Comparison of ENCODE assay signal across 23 cellular contexts in the genomic region with DNA sequence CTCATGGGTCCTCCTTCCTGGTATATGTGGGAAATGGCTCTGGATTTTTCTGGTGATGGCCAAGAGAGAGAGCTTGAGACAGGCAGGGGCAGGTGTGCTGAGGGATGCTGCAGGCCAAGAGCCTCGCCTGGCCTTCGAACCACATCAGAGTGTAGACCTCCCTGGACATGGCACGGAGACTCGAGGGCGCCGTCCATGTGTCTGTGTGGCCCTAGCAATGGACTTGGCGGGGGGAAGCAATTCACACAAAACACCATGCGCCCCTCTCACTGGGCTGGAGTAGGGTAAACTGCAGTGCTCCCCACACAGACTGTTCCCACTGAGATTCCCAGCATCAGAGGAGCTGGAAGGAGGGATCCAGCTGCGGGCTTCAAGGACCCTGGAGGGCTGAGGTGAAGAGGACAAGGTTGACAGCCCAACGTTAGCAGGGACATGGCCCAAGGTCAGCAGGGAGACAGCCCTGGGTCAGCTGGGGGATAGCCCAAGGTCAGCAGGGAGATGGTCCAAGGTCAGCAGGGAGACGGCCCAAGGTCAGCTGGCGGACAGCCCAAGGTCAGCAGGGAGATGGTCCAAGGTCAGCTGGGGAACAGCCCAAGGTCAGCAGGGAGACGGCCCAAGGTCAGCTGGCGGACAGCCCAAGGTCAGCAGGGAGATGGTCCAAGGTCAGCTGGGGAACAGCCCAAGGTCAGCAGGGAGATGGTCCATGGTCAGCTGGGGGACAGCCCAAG.
DNase-seq lines count a peak whose midpoint lies in the region; ATAC-seq, FAIRE-seq and TF ChIP-seq lines count a peak whose summit lies in the region.
"Had no signal": no experiment of that assay in that cellular context is flagged by ENCODE, and none has a peak within 500 bp of the region (broad histone marks: within the 10 kb centered on the region; RNA-seq: fewer than 3 reads in every experiment).

No MANE protein-coding gene starts in this region.

- no peak overlapping the region for H3K56ac ChIP-seq in IMR-90 (ENCODE audit: extremely low read depth, insufficient read depth, low read length)

- CTCF ChIA-PET in IMR-90 (lab: Yijun Ruan, JAX): no interaction called here

- no peak overlapping the region for H4K5ac ChIP-seq in IMR-90 (ENCODE audit: low read depth, low read length)

- no peak overlapping the region for H3K14ac ChIP-seq in IMR-90 (replicated peaks; ENCODE audit: low read depth, low read length)

- no peaks in the 10 kb centered on the region for H3K36me3 ChIP-seq in heart left ventricle
- H3K36me3 ChIP-seq in IMR-90 (ENCODE audit: control insufficient read depth, insufficient read depth, low read length): no peaks in the 10 kb centered on the region
- H3K36me3 ChIP-seq in kidney (ENCODE audit: control insufficient read depth in 1 of 2, insufficient read depth in 2 of 2, low read length in 2 of 2): no peaks in the 10 kb centered on the region
- H3K36me3 ChIP-seq in MG63: no peaks in the 10 kb centered on the region
- H3K36me3 ChIP-seq: HAP-1 had no signal

- peak; percentile 37 for DNase-seq in Right ventricle myocardium inferior (ENCODE audit: missing footprints)
- no peak for DNase-seq in heart left ventricle
- DNase-seq in IMR-90: no peak
- DNase-seq in kidney: peak; percentile 46
- no peak for DNase-seq in substantia nigra (lab: John Stamatoyannopoulos, UW)
- DNase-seq in retina: no peak
- no peak for DNase-seq in MG63
- DNase-seq: CD4-positive, CD25-positive, alpha-beta regulatory T cell; DMS79 treated with DMSO at 0.1 percent for 48 hours; NCI-H1105 treated with DMSO at 0.1 percent for 48 hours; NCI-H1694; NCI-H2081 treated with DMSO at 0.1 percent for 48 hours; NCI-H2171 treated with DMSO at 0.1 percent for 48 hours; NCI-H446 treated with DMSO at 0.1 percent for 48 hours; NCI-H526 treated with DMSO at 0.1 percent for 48 hours; PC-9; RPMI8226; T-cell had no signal

- no peak overlapping the region for H3K4ac ChIP-seq in IMR-90 (ENCODE audit: low read depth, low read length)

- H3K27me3 ChIP-seq in heart left ventricle (no peaks in the 10 kb centered on the region), IMR-90 (ENCODE audit: control insufficient read depth, insufficient read depth, low read length) (no peaks in the 10 kb centered on the region), MG63 (no peaks in the 10 kb centered on the region)

- H3K9ac ChIP-seq in IMR-90 (ENCODE audit: low read depth, low read length) (no peak overlapping the region), kidney (ENCODE audit: low read length in 2 of 2) (no peak overlapping the region)
- H3K9ac ChIP-seq: KMS-11 had no signal

- intact Hi-C loops in Right ventricle myocardium inferior (cut with DNase I) (no loop called here), heart left ventricle (cut with DNase I) (no loop called here), IMR-90 (cut with micrococcal nuclease) (no loop called here), kidney (cut with DNase I) (no loop called here)

- no peaks in the 10 kb centered on the region for H3K4me1 ChIP-seq in heart left ventricle
- H3K4me1 ChIP-seq in IMR-90 (ENCODE audit: control insufficient read depth, insufficient read depth, low read length): no peaks in the 10 kb centered on the region
- no peaks in the 10 kb centered on the region for H3K4me1 ChIP-seq in kidney (ENCODE audit: control insufficient read depth in 1 of 2, insufficient read depth in 1 of 2, low read depth in 1 of 2, low read length in 2 of 2)
- H3K4me1 ChIP-seq: A549, HAP-1 had no signal

- no peak for FAIRE-seq in kidney (lab: Jason Lieb, UNC)
- FAIRE-seq: A549 had no signal

- TF ChIP-seq POLR2A in heart left ventricle (IDR thresholded peaks at IDR 0.05) (no peak), IMR-90 (IDR thresholded peaks at IDR 0.05; ENCODE audit: low read depth, low read length) (no peak)

- no peaks in the 10 kb centered on the region for H3K9me1 ChIP-seq in IMR-90 (ENCODE audit: insufficient read depth, low read length)

- BruUV-seq in IMR-90 (replicated peaks; lab: Mats Ljungman, UMichigan): no TSS peak

- no peak overlapping the region for H2AK9ac ChIP-seq in IMR-90 (replicated peaks; ENCODE audit: low read depth, low read length, poor library complexity)

- no peak overlapping the region for H2AK5ac ChIP-seq in IMR-90 (ENCODE audit: low read depth, low read length)

- TF ChIP-seq CTCF in heart left ventricle (IDR thresholded peaks at IDR 0.05) (no peak), IMR-90 (conservative IDR thresholded peaks at IDR 0.05; ENCODE audit: low read depth, low read length) (no peak), kidney (IDR thresholded peaks at IDR 0.05; ENCODE audit: borderline replicate concordance, extremely low read depth, insufficient read depth) (no peak)

- H2BK20ac ChIP-seq in IMR-90 (ENCODE audit: low read depth, low read length): no peak overlapping the region

- H2BK15ac ChIP-seq in IMR-90 (ENCODE audit: low read depth, low read length): no peak overlapping the region

- no peaks in the 10 kb centered on the region for H3K9me3 ChIP-seq in heart left ventricle
- peaks cover 14% of the 10 kb centered on the region; the same call in 1 of the 2 replicates for H3K9me3 ChIP-seq in IMR-90 (ENCODE audit: control insufficient read depth, insufficient read depth, low read length)
- H3K9me3 ChIP-seq in kidney (ENCODE audit: control insufficient read depth in 1 of 2, low read length in 2 of 2): no peaks in the 10 kb centered on the region
- no peaks in the 10 kb centered on the region for H3K9me3 ChIP-seq in MG63
- H3K9me3 ChIP-seq: A549, HAP-1 had no signal

- TF ChIP-seq RAD21 in IMR-90 (IDR thresholded peaks at IDR 0.05; ENCODE audit: low read length): no peak

- H3K18ac ChIP-seq in IMR-90 (ENCODE audit: low read depth, low read length): no peak overlapping the region

- dilution Hi-C loops in IMR-90 (cut with HindIII; ENCODE audit: low sequenced_read_pairs, unreplicated experiment): no loop called here

- no peak overlapping the region for H3K4me3 ChIP-seq in heart left ventricle
- no peak overlapping the region for H3K4me3 ChIP-seq in IMR-90 (ENCODE audit: insufficient read depth, low read depth, low read length)
- no peak overlapping the region for H3K4me3 ChIP-seq in kidney (ENCODE audit: low read length in 2 of 2)
- no peak overlapping the region for H3K4me3 ChIP-seq in MG63
- H3K4me3 ChIP-seq: A549, HAP-1, PC-9 had no signal

- no peak overlapping the region for H4K91ac ChIP-seq in IMR-90 (ENCODE audit: insufficient read depth, low read depth, low read length)

- peak overlapping the region; percentile 70 for H2AFZ ChIP-seq in IMR-90 (replicated peaks; ENCODE audit: low read length, poor library complexity)
- H2AFZ ChIP-seq: PC-9 had no signal

- H2BK5ac ChIP-seq in IMR-90 (ENCODE audit: low read depth, low read length, poor library complexity, severe bottlenecking): no peak overlapping the region

- POLR2A ChIA-PET in IMR-90 (lab: Charles Lee; ENCODE audit: unreplicated experiment): no interaction called here

- H3K23ac ChIP-seq in IMR-90 (ENCODE audit: low read depth, low read length): no peak overlapping the region

- ATAC-seq in Right ventricle myocardium inferior: no peak
- ATAC-seq in heart left ventricle: no peak
- no peak for ATAC-seq in IMR-90 (ENCODE audit: low read depth)
- ATAC-seq: A549, SK-N-SH treated with all-trans-retinoic acid at 6 μM for 48 hours, T-cell had no signal

- H2BK120ac ChIP-seq in IMR-90 (ENCODE audit: low read depth, low read length): no peak overlapping the region

- H3K27ac ChIP-seq in heart left ventricle (no peak overlapping the region), IMR-90 (ENCODE audit: insufficient read depth, low read length) (no peak overlapping the region), kidney (ENCODE audit: low read depth in 2 of 2, low read length in 2 of 2) (no peak overlapping the region), substantia nigra (ENCODE audit: low read depth, low read length, poor library complexity, severe bottlenecking) (no peak overlapping the region)
- H3K27ac ChIP-seq: A549, HL-60, KMS-11, PC-9 had no signal

- H3K4me2 ChIP-seq in IMR-90 (ENCODE audit: low read depth, low read length): no peak overlapping the region
- H3K4me2 ChIP-seq: A549, KMS-11, PC-9 had no signal

- H4K8ac ChIP-seq in IMR-90 (ENCODE audit: low read depth in 2 of 2, low read length in 2 of 2): no peak overlapping the region

- 72 to 86% (median 85%) methylated on average over 7 to 14 of the region's 14 CpGs for WGBS in heart left ventricle, 4 donors
- WGBS in IMR-90 (ENCODE audit: extremely low coverage in 2 of 2, insufficient read length in 1 of 2), 2 experiments: no CpG with 5 or more reads among the region's 14 CpGs

- no peaks in the 10 kb centered on the region for H3K79me1 ChIP-seq in IMR-90 (ENCODE audit: low read depth in 1 of 2, low read length in 2 of 2)

- in situ Hi-C loops in IMR-90 (cut with MboI; ENCODE audit: low sequenced_read_pairs): no loop called here

- H4K20me1 ChIP-seq in IMR-90 (ENCODE audit: insufficient read depth, low read length): no peaks in the 10 kb centered on the region

TF ChIP-seq in IMR-90, 13 proteins besides CTCF, POLR2A, EP300 and RAD21:
- TF ChIP-seq CEBPB (IDR thresholded peaks at IDR 0.05; ENCODE audit: low read depth, low read length) (no peak), MXI1 (IDR thresholded peaks at IDR 0.05; ENCODE audit: borderline replicate concordance, low read depth, low read length) (no peak), CHD1 (IDR thresholded peaks at IDR 0.05; ENCODE audit: low read depth, low read length) (no peak), SMC3 (IDR thresholded peaks at IDR 0.05; ENCODE audit: low read depth, low read length) (no peak), BHLHE40 (IDR thresholded peaks at IDR 0.05; ENCODE audit: low read depth, low read length) (no peak), USF2 (IDR thresholded peaks at IDR 0.05; ENCODE audit: low read depth, low read length) (no peak), RCOR1 (IDR thresholded peaks at IDR 0.05; ENCODE audit: insufficient replicate concordance, low read length) (no peak), MAFK (IDR thresholded peaks at IDR 0.05; ENCODE audit: low read depth, low read length) (no peak)

Comparison
In these comparisons a context has a peak if more than half of its experiments do, and no peak if none do; other contexts are left out.
1. DNase-seq: peak in Right ventricle myocardium inferior (single experiment) and kidney (single experiment); none in heart left ventricle (0 of 5), IMR-90 (single experiment), substantia nigra (0 of 49), retina (single experiment) and MG63 (single experiment).